In genomic region chr7:33129806-33130153, GRCh38 we compare ENCODE assay signal across 8 cellular contexts. TPM values are rescaled to one million over a fixed set of nuclear protein-coding genes. Genes with fewer than 3 reads are reported as not detected.
DNase-seq lines count a peak whose midpoint lies in the region; ATAC-seq, FAIRE-seq and TF ChIP-seq lines count a peak whose summit lies in the region.

No MANE protein-coding gene starts in this region.

- POLR2A ChIA-PET in Caco-2 (lab: Charles Lee), result no interaction called here

- DNase-seq in Caco-2 (no peak), bronchial epithelial cell (ENCODE audit: low read depth) (no peak), lung (ENCODE audit: low spot score) (no peak), upper lobe of right lung (no peak), NCI-H2227 treated with DMSO at 0.1 percent for 48 hours (lab: John Stamatoyannopoulos, UW) (no peak), DMS114 treated with DMSO at 0.1 percent for 48 hours (lab: John Stamatoyannopoulos, UW; ENCODE audit: unreplicated experiment) (no peak)

- peak overlapping the region; percentile 35; the same call in 1 of the 2 replicates for H3K9ac ChIP-seq in KMS-11

- peaks cover 3% of the 10 kb centered on the region for H3K27me3 Mint-ChIP-seq in Caco-2 (ENCODE audit: insufficient read depth, unreplicated experiment)

- no TSS peak for BruUV-seq in Caco-2 (replicated peaks; lab: Mats Ljungman, UMichigan)

- H3K27ac ChIP-seq in KMS-11 (no peak overlapping the region), lung (ENCODE audit: low read depth in 1 of 2, low read length in 1 of 2) (peak overlapping the region; percentile 50 to 89), upper lobe of right lung (peak overlapping the region; percentile 71)

- H4K20me1 ChIP-seq in KMS-11 (ENCODE audit: insufficient read depth), result no peaks in the 10 kb centered on the region

- peak overlapping the region; percentile 85 for H3K27ac Mint-ChIP-seq in Caco-2 (ENCODE audit: unreplicated experiment)

- H3K9me3 ChIP-seq in Caco-2 (no peaks in the 10 kb centered on the region), lung (ENCODE audit: control insufficient read depth in 2 of 2, insufficient read depth in 1 of 2, low read length in 1 of 2) (no peaks in the 10 kb centered on the region), upper lobe of right lung (no peaks in the 10 kb centered on the region)

- peak overlapping the region; percentile 92 for H3K4me3 Mint-ChIP-seq in Caco-2 (ENCODE audit: unreplicated experiment)

- intact Hi-C loops in Caco-2 (cut with micrococcal nuclease; ENCODE audit: unreplicated experiment), result loop anchor here (1.0 to 5.0 kb wide), 2 partner anchors 20 to 67 kb away; partner anchors contain the start of genes NT5C3A and RP9
- intact Hi-C loops in upper lobe of right lung (cut with DNase I), result no loop called here

- H2AFZ ChIP-seq in KMS-11 (ENCODE audit: low read depth), result peak overlapping the region; percentile 92

- TF ChIP-seq CTCF in Caco-2 (IDR thresholded peaks at IDR 0.05; ENCODE audit: insufficient read depth in 1 of 2, low read depth in 1 of 2, low read length in 1 of 2, severe bottlenecking in 1 of 2, unreplicated experiment in 1 of 2), result no peak
- no peak for TF ChIP-seq CTCF in KMS-11 (conservative IDR thresholded peaks at IDR 0.05; ENCODE audit: low read depth, low read length)
- no peak for TF ChIP-seq CTCF in bronchial epithelial cell (IDR thresholded peaks at IDR 0.05; ENCODE audit: insufficient read depth, low read length, severe bottlenecking)
- TF ChIP-seq CTCF in lung (IDR thresholded peaks at IDR 0.05; ENCODE audit: control extremely low read depth, extremely low read depth), result no peak
- TF ChIP-seq CTCF in upper lobe of right lung (IDR thresholded peaks at IDR 0.05), result no peak

- WGBS in lung, 2 donors, result 0% methylated on average over 11 of the region's 11 CpGs

- peaks cover 5% of the 10 kb centered on the region for H3K36me3 Mint-ChIP-seq in Caco-2 (ENCODE audit: insufficient read depth, unreplicated experiment)

- H3K27me3 ChIP-seq in Caco-2 (replicated peaks; ENCODE audit: control insufficient read depth, insufficient read depth, low read length), result no peaks in the 10 kb centered on the region
- H3K27me3 ChIP-seq in KMS-11 (ENCODE audit: insufficient read depth, low read depth), result no peaks in the 10 kb centered on the region
- H3K27me3 ChIP-seq in bronchial epithelial cell (ENCODE audit: control insufficient read depth, insufficient read depth, low read length), result no peaks in the 10 kb centered on the region
- no peaks in the 10 kb centered on the region for H3K27me3 ChIP-seq in lung (ENCODE audit: control insufficient read depth, insufficient read depth)
- no peaks in the 10 kb centered on the region for H3K27me3 ChIP-seq in upper lobe of right lung

- H3K79me2 ChIP-seq in KMS-11 (ENCODE audit: insufficient read depth, low read depth), result no peaks in the 10 kb centered on the region

- CTCF ChIA-PET in Caco-2 (lab: Charles Lee), result no interaction called here

- no peak for FAIRE-seq in bronchial epithelial cell (lab: Jason Lieb, UNC)

- H3K9me3 Mint-ChIP-seq in Caco-2 (ENCODE audit: unreplicated experiment), result no peaks in the 10 kb centered on the region

- no peaks in the 10 kb centered on the region for H3K4me1 Mint-ChIP-seq in Caco-2 (ENCODE audit: low read depth, unreplicated experiment)

- peak overlapping the region; percentile 81 for H3K4me2 ChIP-seq in KMS-11

- H3K4me3 ChIP-seq in Caco-2 (ENCODE audit: low read depth, low read length), result peak overlapping the region; percentile 97
- peak overlapping the region; percentile 64 for H3K4me3 ChIP-seq in KMS-11 (IDR thresholded peaks at IDR 0.05; ENCODE audit: insufficient read depth, low read depth, low read length)
- H3K4me3 ChIP-seq in bronchial epithelial cell (ENCODE audit: low read depth, low read length), result peak overlapping the region; percentile 76
- peak overlapping the region; percentile 81 for H3K4me3 ChIP-seq in lung
- H3K4me3 ChIP-seq in upper lobe of right lung, result peak overlapping the region; percentile 71

- no peak for ATAC-seq in lung (ENCODE audit: insufficient read depth, low FRiP score)
- no peak for ATAC-seq in upper lobe of right lung
- no peak for ATAC-seq in HG02840 (IDR thresholded peaks at IDR 0.05; ENCODE audit: low FRiP score, unreplicated experiment)

- no peaks in the 10 kb centered on the region for H3K4me1 ChIP-seq in Caco-2
- peaks cover 14% of the 10 kb centered on the region for H3K4me1 ChIP-seq in KMS-11 (ENCODE audit: low read depth, poor library complexity, severe bottlenecking)
- peaks cover 0 to 8% of the 10 kb centered on the region in 2 donors for H3K4me1 ChIP-seq in lung (ENCODE audit: control insufficient read depth in 2 of 2, insufficient read depth in 2 of 2, low read length in 2 of 2)
- peaks cover 5% of the 10 kb centered on the region for H3K4me1 ChIP-seq in upper lobe of right lung

- no peaks in the 10 kb centered on the region for H3K36me3 ChIP-seq in Caco-2 (ENCODE audit: control insufficient read depth, insufficient read depth, low read length)
- no peaks in the 10 kb centered on the region for H3K36me3 ChIP-seq in KMS-11 (ENCODE audit: insufficient read depth)
- no peaks in the 10 kb centered on the region for H3K36me3 ChIP-seq in bronchial epithelial cell (ENCODE audit: control insufficient read depth, insufficient read depth, low read length)
- no peaks in the 10 kb centered on the region for H3K36me3 ChIP-seq in lung (ENCODE audit: control insufficient read depth in 2 of 2, insufficient read depth in 2 of 2, low read length in 2 of 2)
- H3K36me3 ChIP-seq in upper lobe of right lung, result no peaks in the 10 kb centered on the region

RNA-seq across cellular contexts. Expression of gene BBS9, which starts 0.4 kb away (rescaled TPM):
- total RNA-seq in Caco-2 (2022), result 4.7 and 5.6 TPM in 2 replicates
- 4.2 and 4.5 TPM in 2 replicates for total RNA-seq in bronchial epithelial cell
- total RNA-seq in lung, result 10 to 100 TPM; 25.4 to 65.0 TPM
- 1 to 10 TPM; 3.5 to 5.0 TPM for polyA plus RNA-seq in lung
- 19.6 TPM for total RNA-seq in upper lobe of right lung

RNA-seq across cellular contexts. Expression of gene RP9, which starts 20.6 kb away (rescaled TPM):
- total RNA-seq in Caco-2 (2022) (20.3 and 22.2 TPM in 2 replicates), bronchial epithelial cell (12.1 and 12.2 TPM in 2 replicates), lung (10 to 100 TPM; 10.2 to 12.2 TPM), upper lobe of right lung (11.9 TPM)
- 10 to 100 TPM in 1 of 2 donors, 1 to 10 TPM in 1; 7.8 to 13.4 TPM for polyA plus RNA-seq in lung
